1 cellular context compared by ENCODE assay signal in the genomic region with DNA sequence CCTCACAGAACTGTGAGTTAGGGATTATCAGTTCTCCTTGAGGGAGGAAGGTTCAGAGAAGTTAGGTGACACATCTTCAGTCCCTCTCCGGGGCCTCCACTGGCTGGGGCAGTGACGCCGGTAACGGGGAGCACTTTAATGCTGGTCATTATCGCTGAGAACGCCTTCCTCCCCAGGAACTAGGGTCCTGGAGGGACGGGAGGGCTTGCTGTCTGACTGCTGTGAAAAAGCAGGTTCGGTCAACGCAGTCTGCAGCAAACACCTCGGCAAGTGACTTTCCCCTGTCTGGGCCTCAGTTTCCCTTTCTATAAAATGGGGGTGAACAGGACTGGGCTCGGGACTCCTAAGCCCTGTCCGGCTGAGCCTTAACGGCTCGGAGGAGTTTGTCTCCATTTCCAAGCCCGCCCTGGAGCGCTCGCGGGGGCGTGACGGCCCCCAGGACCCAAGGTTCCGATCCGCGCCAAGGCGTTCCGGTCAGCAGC.
A peak's percentile ranks its signal among the peaks of the same experiment; 100 is the strongest.
TF ChIP-seq lines count a peak whose summit lies in the region.

No MANE protein-coding gene starts in this region.

TF ChIP-seq in HepG2, 621 proteins besides CTCF, POLR2A, EP300 and RAD21:
- TF ChIP-seq DR1 (CRISPR knock-in tag; IDR thresholded peaks at IDR 0.05), result no peak
- no peak for TF ChIP-seq KLF15 (CRISPR knock-in tag; IDR thresholded peaks at IDR 0.05; ENCODE audit: borderline replicate concordance)
- 0 out of 2 replicates have a peak, but pooled peaks have one; percentile 21 for TF ChIP-seq ZNF629 (CRISPR knock-in tag; conservative IDR thresholded peaks at IDR 0.05)
- TF ChIP-seq AKAP8 (CRISPR knock-in tag; IDR thresholded peaks at IDR 0.05), result no peak
- no peak for TF ChIP-seq GTF2F1 (IDR thresholded peaks at IDR 0.05; ENCODE audit: low read length)
- 0 out of 2 replicates have a peak, but pooled peaks have one; percentile 26 for TF ChIP-seq HIVEP1 (CRISPR knock-in tag; IDR thresholded peaks at IDR 0.05)
- no peak for TF ChIP-seq PAX8 (CRISPR knock-in tag; IDR thresholded peaks at IDR 0.05; ENCODE audit: borderline replicate concordance)
- TF ChIP-seq ZBTB21 (CRISPR knock-in tag; IDR thresholded peaks at IDR 0.05), result no peak
